In the genomic region with DNA sequence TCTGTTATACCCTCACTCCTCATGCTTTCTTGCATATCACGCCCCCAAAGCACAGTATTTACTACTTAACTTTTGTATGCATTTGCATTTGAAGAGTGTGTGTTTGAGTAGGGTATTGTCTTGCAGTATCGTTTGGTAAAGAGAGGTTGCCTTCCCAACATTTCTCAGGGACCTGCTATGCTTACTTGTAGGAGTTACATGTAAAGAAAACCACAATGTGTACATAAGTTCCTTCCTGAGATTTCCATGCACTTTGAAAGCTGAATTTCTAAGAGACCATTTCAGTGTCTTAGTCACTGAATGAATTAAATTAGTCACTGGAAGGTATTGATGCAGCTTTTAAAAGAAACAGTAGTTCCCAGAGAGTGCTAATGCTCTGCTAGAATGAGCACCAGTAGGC, we compare ENCODE assay signal across 21 cellular contexts.
DNase-seq lines count a peak whose midpoint lies in the region; ATAC-seq, FAIRE-seq and TF ChIP-seq lines count a peak whose summit lies in the region.
"Had no signal": no experiment of that assay in that cellular context is flagged by ENCODE, and none has a peak within 500 bp of the region (broad histone marks: within the 10 kb centered on the region; RNA-seq: fewer than 3 reads in every experiment).

No MANE protein-coding gene starts in this region.

- TF ChIP-seq POLR2A in IMR-90 (IDR thresholded peaks at IDR 0.05; ENCODE audit: low read depth, low read length) (no peak), H1 (IDR thresholded peaks at IDR 0.05; ENCODE audit: control extremely low read depth in 1 of 2, low read depth in 2 of 2, low read length in 2 of 2) (no peak)

- TF ChIP-seq CTCF in IMR-90 (conservative IDR thresholded peaks at IDR 0.05; ENCODE audit: low read depth, low read length) = no peak
- TF ChIP-seq CTCF in H1 (IDR thresholded peaks at IDR 0.05; ENCODE audit: control extremely low read depth in 1 of 3, insufficient read depth in 1 of 3, low read depth in 1 of 3, low read length in 3 of 3) = no peak

- H3K27me3 ChIP-seq in IMR-90 (ENCODE audit: control insufficient read depth, insufficient read depth, low read length) = no peaks in the 10 kb centered on the region; the same call in 1 of the 2 replicates
- no peaks in the 10 kb centered on the region for H3K27me3 ChIP-seq in H1 (replicated peaks in 1 of 4; ENCODE audit: control insufficient read depth in 3 of 4, extremely low read depth in 1 of 4, insufficient read depth in 3 of 4, low read length in 3 of 4)
- H3K27me3 ChIP-seq: ascending aorta, colonic mucosa, gastroesophageal sphincter, SJCRH30 had no signal

- TF ChIP-seq EP300 in H1 (IDR thresholded peaks at IDR 0.05; ENCODE audit: borderline replicate concordance in 1 of 2, low read depth in 2 of 2, low read length in 2 of 2) = no peak

- H2AFZ ChIP-seq in IMR-90 (replicated peaks; ENCODE audit: low read length, poor library complexity) (no peak overlapping the region), H1 (ENCODE audit: low read length) (no peak overlapping the region)

- peaks cover 1% of the 10 kb centered on the region; the same call in 1 of the 2 replicates for H3K4me1 ChIP-seq in IMR-90 (ENCODE audit: control insufficient read depth, insufficient read depth, low read length)
- peaks cover 0 to 17% (median 4%) of the 10 kb centered on the region in 4 experiments; a peak in 4 of 7 replicates for H3K4me1 ChIP-seq in H1 (replicated peaks in 1 of 4; ENCODE audit: control insufficient read depth in 3 of 4, insufficient read depth in 4 of 4, low read length in 3 of 4)
- H3K4me1 ChIP-seq: ascending aorta, colonic mucosa, gastroesophageal sphincter, SJCRH30 had no signal

- H3K4ac ChIP-seq in IMR-90 (ENCODE audit: low read depth, low read length) (no peak overlapping the region), H1 (replicated peaks; ENCODE audit: insufficient read length, low read depth, low read length) (no peak overlapping the region)

- H3K9ac ChIP-seq in IMR-90 (ENCODE audit: low read depth, low read length) (no peak overlapping the region), H1 (replicated peaks in 1 of 4; ENCODE audit: extremely low read depth in 1 of 4, low read depth in 3 of 4, low read length in 3 of 4) (no peak overlapping the region)

- no peak for TF ChIP-seq RAD21 in IMR-90 (IDR thresholded peaks at IDR 0.05; ENCODE audit: low read length)
- no peak for TF ChIP-seq RAD21 in H1 (IDR thresholded peaks at IDR 0.05 in 1 of 2, conservative IDR thresholded peaks at IDR 0.05 in 1 of 2; ENCODE audit: low read depth in 2 of 2, low read length in 2 of 2)

- no peak overlapping the region for H2BK20ac ChIP-seq in IMR-90 (ENCODE audit: low read depth, low read length)
- H2BK20ac ChIP-seq in H1 (ENCODE audit: low read length) = no peak overlapping the region; the same call in 1 of the 2 replicates

- in situ Hi-C loops in IMR-90 (cut with MboI; ENCODE audit: low sequenced_read_pairs) = loop anchor here (10.0 kb wide), 1 partner anchor 199 kb away; a partner anchor contains a TSS

- H2BK15ac ChIP-seq in IMR-90 (ENCODE audit: low read depth, low read length) = no peak overlapping the region
- no peak overlapping the region for H2BK15ac ChIP-seq in H1 (ENCODE audit: low read length)

- H3K79me2 ChIP-seq in H1 (ENCODE audit: control insufficient read depth in 1 of 2, insufficient read depth in 2 of 2, low read length in 2 of 2) = no peaks in the 10 kb centered on the region

- no peaks in the 10 kb centered on the region for H3K36me3 ChIP-seq in IMR-90 (ENCODE audit: control insufficient read depth, insufficient read depth, low read length)
- no peaks in the 10 kb centered on the region for H3K36me3 ChIP-seq in H1 (ENCODE audit: control insufficient read depth in 2 of 4, insufficient read depth in 4 of 4, low read length in 3 of 4)
- H3K36me3 ChIP-seq: ascending aorta, colonic mucosa, gastroesophageal sphincter, SJCRH30, WERI-Rb-1 had no signal

- H2BK5ac ChIP-seq in IMR-90 (ENCODE audit: low read depth, low read length, poor library complexity, severe bottlenecking) = no peak overlapping the region
- no peak overlapping the region for H2BK5ac ChIP-seq in H1 (ENCODE audit: low read depth, low read length)

- no peak overlapping the region for H2BK120ac ChIP-seq in IMR-90 (ENCODE audit: low read depth, low read length)
- H2BK120ac ChIP-seq in H1 (replicated peaks; ENCODE audit: low read depth, low read length) = no peak overlapping the region

- no peaks in the 10 kb centered on the region for H3K9me1 ChIP-seq in IMR-90 (ENCODE audit: insufficient read depth, low read length)

- H4K91ac ChIP-seq in IMR-90 (ENCODE audit: insufficient read depth, low read depth, low read length) (no peak overlapping the region), H1 (replicated peaks; ENCODE audit: insufficient read length, low read length) (no peak overlapping the region)

- H3K4me2 ChIP-seq in IMR-90 (ENCODE audit: low read depth, low read length) = no peak overlapping the region
- H3K4me2 ChIP-seq in H1 (ENCODE audit: insufficient read depth in 1 of 2, low read depth in 2 of 2, low read length in 2 of 2) = peak overlapping the region; percentile 26 to 51; a peak in 3 of 4 replicates

- H3K79me1 ChIP-seq in IMR-90 (ENCODE audit: low read depth in 1 of 2, low read length in 2 of 2) = no peaks in the 10 kb centered on the region
- H3K79me1 ChIP-seq in H1 (ENCODE audit: low read depth, low read length) = no peaks in the 10 kb centered on the region

- H3K4me3 ChIP-seq in IMR-90 (ENCODE audit: insufficient read depth, low read depth, low read length) (no peak overlapping the region), H1 (ENCODE audit: extremely low read depth in 1 of 4, insufficient read depth in 2 of 4, low read depth in 3 of 4, low read length in 4 of 4) (peak overlapping the region in 1 of 4 experiments; percentile 25; a peak in 2 of 8 replicates)
- H3K4me3 ChIP-seq: ascending aorta, colonic mucosa, gastroesophageal sphincter, SJCRH30 had no signal

- H3K23me2 ChIP-seq in H1 (ENCODE audit: low read depth, low read length) = no peaks in the 10 kb centered on the region; the same call in 1 of the 2 replicates

- no peak for FAIRE-seq in H1 (lab: Jason Lieb, UNC)
- FAIRE-seq: endothelial cell of umbilical vein had no signal

- H3K18ac ChIP-seq in IMR-90 (ENCODE audit: low read depth, low read length) (no peak overlapping the region), H1 (ENCODE audit: extremely low read depth, low read length) (no peak overlapping the region)

- H4K8ac ChIP-seq in IMR-90 (ENCODE audit: low read depth in 2 of 2, low read length in 2 of 2) (no peak overlapping the region), H1 (ENCODE audit: extremely low read depth, insufficient read depth, low read length) (no peak overlapping the region)

- H4K20me1 ChIP-seq in IMR-90 (ENCODE audit: insufficient read depth, low read length) (no peaks in the 10 kb centered on the region), H1 (replicated peaks in 1 of 2; ENCODE audit: control insufficient read depth in 1 of 2, insufficient read depth in 2 of 2, low read length in 2 of 2) (no peaks in the 10 kb centered on the region)

- H3K9me3 ChIP-seq in IMR-90 (ENCODE audit: control insufficient read depth, insufficient read depth, low read length) (no peaks in the 10 kb centered on the region), H1 (ENCODE audit: insufficient read depth in 2 of 2, low read depth in 1 of 2, low read length in 1 of 2) (no peaks in the 10 kb centered on the region)
- H3K9me3 ChIP-seq: ascending aorta, colonic mucosa, gastroesophageal sphincter, SJCRH30 had no signal

- CTCF ChIA-PET in IMR-90 (lab: Yijun Ruan, JAX) (no interaction called here), H1 (lab: Charles Lee; ENCODE audit: partially characterized antibody) (interaction anchor here (0.7 kb wide), 1 partner anchor 388 kb away, joined by 3 read pairs; no protein-coding TSS in a partner anchor)

- dilution Hi-C loops in IMR-90 (cut with HindIII; ENCODE audit: low sequenced_read_pairs, unreplicated experiment) = no loop called here

- DNase-seq in ELR (ENCODE audit: low read depth) (peak; percentile 77), IMR-90 (peak; percentile 89), H1 (ENCODE audit: low read depth in 1 of 2, low spot score in 2 of 2) (no peak), kidney tubule cell (ENCODE audit: low spot score) (peak; percentile 64), D341Med (ENCODE audit: low spot score) (no peak), NK-92 (lab: John Stamatoyannopoulos, UW; ENCODE audit: unreplicated experiment) (no peak)
- DNase-seq in effector CD8-positive, alpha-beta T cell (lab: John Stamatoyannopoulos, UW) = no peak
- DNase-seq: activated CD4-positive, alpha-beta memory T cell treated with anti-CD3 and anti-CD28 coated beads for 36 hours; activated naive CD4-positive, alpha-beta T cell treated with anti-CD3 and anti-CD28 coated beads for 36 hours; activated T-cell treated with anti-CD3 and anti-CD28 coated beads for 4 hours; CD8-positive, alpha-beta T cell; colonic mucosa; DND-41; NCI-H2107; NCI-H524 treated with DMSO at 0.1 percent for 48 hours; nucleus accumbens; SJCRH30; WERI-Rb-1 had no signal

- peak; percentile 77 for ATAC-seq in IMR-90 (ENCODE audit: low read depth)
- ATAC-seq: CD8-positive, alpha-beta T cell; gastroesophageal sphincter had no signal

- POLR2A ChIA-PET in IMR-90 (lab: Charles Lee; ENCODE audit: unreplicated experiment) = no interaction called here
- POLR2A ChIA-PET in H1 (lab: Charles Lee; ENCODE audit: partially characterized antibody) = no interaction called here

- H3K14ac ChIP-seq in IMR-90 (replicated peaks; ENCODE audit: low read depth, low read length) (no peak overlapping the region; the same call in 1 of the 2 replicates), H1 (ENCODE audit: insufficient read length) (no peak overlapping the region)

- no CpG with 5 or more reads among the region's 2 CpGs for WGBS in IMR-90 (ENCODE audit: extremely low coverage in 2 of 2, insufficient read length in 1 of 2), 2 experiments
- 3% methylated on average over 2 of the region's 2 CpGs; no CpG with 5 or more reads in 1 of the 2 experiments for WGBS in H1 (ENCODE audit: extremely low coverage in 1 of 2, insufficient coverage in 1 of 2, insufficient read length in 1 of 2, insufficient replicate concordance in 2 of 2, low coverage in 1 of 2, low lambda C conversion rate in 2 of 2, missing lambda C conversion rate in 1 of 2), 2 experiments

- H3K23ac ChIP-seq in IMR-90 (ENCODE audit: low read depth, low read length) = no peak overlapping the region
- H3K23ac ChIP-seq in H1 (ENCODE audit: insufficient read length) = no peak overlapping the region

- H3K56ac ChIP-seq in IMR-90 (ENCODE audit: extremely low read depth, insufficient read depth, low read length) (no peak overlapping the region), H1 (replicated peaks; ENCODE audit: insufficient read length, low read depth, low read length) (no peak overlapping the region)

- no peak overlapping the region for H2BK12ac ChIP-seq in H1 (ENCODE audit: low read depth, low read length)

- intact Hi-C loops in IMR-90 (cut with micrococcal nuclease) = loop anchor here (1.0 to 10.0 kb wide), 2 partner anchors 379 to 647 kb away; no protein-coding TSS in a partner anchor

- no peak overlapping the region for H2AK5ac ChIP-seq in IMR-90 (ENCODE audit: low read depth, low read length)
- no peak overlapping the region for H2AK5ac ChIP-seq in H1 (ENCODE audit: low read depth, low read length)

- BruUV-seq in IMR-90 (replicated peaks; lab: Mats Ljungman, UMichigan) = no TSS peak

- no peak overlapping the region for H2AK9ac ChIP-seq in IMR-90 (replicated peaks; ENCODE audit: low read depth, low read length, poor library complexity)

- no peak overlapping the region for H4K5ac ChIP-seq in IMR-90 (ENCODE audit: low read depth, low read length)
- no peak overlapping the region for H4K5ac ChIP-seq in H1 (ENCODE audit: insufficient read length, low read depth, low read length)

- H3K27ac ChIP-seq in IMR-90 (ENCODE audit: insufficient read depth, low read length) (no peak overlapping the region), H1 (ENCODE audit: low read depth, low read length) (no peak overlapping the region)
- H3K27ac ChIP-seq: ascending aorta, colonic mucosa, gastroesophageal sphincter, SJCRH30, WERI-Rb-1 had no signal

Comparison
In these comparisons a context has a peak if more than half of its experiments do, and no peak if none do; other contexts are left out.
1. DNase-seq: peak in ELR (single experiment), IMR-90 (single experiment) and kidney tubule cell (single experiment); none in H1 (0 of 2), effector CD8-positive, alpha-beta T cell (single experiment), D341Med (single experiment) and NK-92 (single experiment).